In the genomic region with DNA sequence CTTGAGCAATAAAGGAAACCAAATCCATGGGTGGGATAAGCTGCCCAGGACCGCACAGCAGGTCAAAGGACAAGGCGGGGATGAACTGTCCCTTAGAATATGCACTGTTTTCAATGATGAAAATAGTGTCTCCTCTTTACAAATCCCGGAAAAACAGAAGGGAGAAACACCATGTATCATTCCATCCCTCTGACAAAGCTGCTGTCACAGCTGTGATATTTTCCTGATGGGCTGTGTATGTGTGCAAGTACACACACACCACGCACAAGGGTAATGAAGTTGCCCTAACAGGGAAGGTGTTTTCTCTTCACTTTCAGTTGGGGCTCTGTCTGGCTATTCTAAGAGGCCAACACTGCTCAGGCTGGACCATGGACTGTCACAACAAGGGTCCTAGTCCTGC, we compare ENCODE assay signal across 30 cellular contexts.
DNase-seq lines count a peak whose midpoint lies in the region; ATAC-seq, FAIRE-seq and TF ChIP-seq lines count a peak whose summit lies in the region.
"Had no signal": no experiment of that assay in that cellular context is flagged by ENCODE, and none has a peak within 500 bp of the region (broad histone marks: within the 10 kb centered on the region; RNA-seq: fewer than 3 reads in every experiment).

No MANE protein-coding gene starts in this region.

- H3K27me3 ChIP-seq in astrocyte (ENCODE audit: insufficient read depth, low read length) = no peaks in the 10 kb centered on the region
- no peaks in the 10 kb centered on the region for H3K27me3 ChIP-seq in esophagus squamous epithelium
- H3K27me3 ChIP-seq in prostate gland (replicated peaks; ENCODE audit: insufficient read depth) = no peaks in the 10 kb centered on the region
- no peaks in the 10 kb centered on the region for H3K27me3 ChIP-seq in transverse colon
- H3K27me3 ChIP-seq: left lung, thyroid gland had no signal

- TF ChIP-seq CTCF in astrocyte (IDR thresholded peaks at IDR 0.05; ENCODE audit: insufficient read depth, low read depth, low read length) = no peak
- TF ChIP-seq CTCF in esophagus squamous epithelium (IDR thresholded peaks at IDR 0.05) = no peak
- no peak for TF ChIP-seq CTCF in prostate gland (IDR thresholded peaks at IDR 0.05)
- no peak for TF ChIP-seq CTCF in transverse colon (IDR thresholded peaks at IDR 0.05)

- H3K4me3 Mint-ChIP-seq in astrocyte (ENCODE audit: unreplicated experiment) = peak overlapping the region; percentile 60
- H3K4me3 Mint-ChIP-seq: activated CD4-positive, alpha-beta memory T cell treated with anti-CD3 and anti-CD28 coated beads, Interleukin-2, amount 10 ng/mL, durations not matched to agents 7 days and 5 days; CD8-positive, alpha-beta memory T cell; stimulated activated naive B cell treated with anti-CD40 and anti-IgM and Interleukin-4, amounts not matched to agents 10 μg/mL and 1 μg/mL and 100 μg/mL, for 72 hours; T-helper 17 cell had no signal

- no peak for DNase-seq in astrocyte (ENCODE audit: low read depth)
- DNase-seq in esophagus squamous epithelium (lab: John Stamatoyannopoulos, UW) = no peak
- no peak for DNase-seq in prostate gland (ENCODE audit: low spot score)
- no peak for DNase-seq in transverse colon
- DNase-seq in NCI-H187 (lab: John Stamatoyannopoulos, UW) = no peak
- DNase-seq: activated CD4-positive, alpha-beta memory T cell treated with anti-CD3 and anti-CD28 coated beads, Interleukin-2, amount 10 ng/mL, durations not matched to agents 7 days and 5 days; activated CD4-positive, CD25-positive, alpha-beta regulatory T cell treated with anti-CD3 and anti-CD28 coated beads, Interleukin-2, amount 50 U/mL, for 72 hours; activated CD8-positive, alpha-beta memory T cell treated with anti-CD3 and anti-CD28 coated beads, Interleukin-2, amount 50 U/mL, for 4 hours; activated naive CD4-positive, alpha-beta T cell treated with anti-CD3 and anti-CD28 coated beads, Interleukin-2, amount 50 U/mL, for 16 hours; amniotic stem cell; CD8-positive, alpha-beta memory T cell; DMS 273 treated with DMSO at 0.1 percent for 48 hours; effector CD8-positive, alpha-beta T cell; EL; glutamatergic neuron; Karpas-422; NCI-H1417; NCI-H2029 treated with DMSO at 0.1 percent for 48 hours; NCI-H526; PC-3; SK-N-SH; stimulated activated naive B cell treated with anti-CD40 and anti-IgM and Interleukin-4, amounts not matched to agents 10 μg/mL and 1 μg/mL and 100 μg/mL, for 72 hours; T-helper 17 cell; thyroid gland had no signal

- intact Hi-C loops in esophagus squamous epithelium (cut with DNase I) = no loop called here
- intact Hi-C loops in prostate gland (cut with DNase I) = no loop called here
- intact Hi-C loops in transverse colon (cut with DNase I; ENCODE audit: low total_unique reads) = loop anchor here (5.0 kb wide), 1 partner anchor 33 kb away; no protein-coding TSS in a partner anchor

- ATAC-seq in GM21723 (IDR thresholded peaks at IDR 0.05; ENCODE audit: unreplicated experiment) (no peak), GM19035 (IDR thresholded peaks at IDR 0.05; ENCODE audit: unreplicated experiment) (no peak)
- ATAC-seq: left lung; PC-3; stimulated activated naive B cell treated with anti-CD40 and anti-IgM and Interleukin-4, amounts not matched to agents 10 μg/mL and 1 μg/mL and 100 μg/mL, for 72 hours; T-helper 17 cell had no signal

- in situ Hi-C loops in transverse colon (cut with MboI; ENCODE audit: low pct_ligation_motif_present in 1 of 4, low pct_unique_long_range_greater_than_20kb in 1 of 4, low sequenced_read_pairs in 3 of 4) = loop anchor here in 2 of 4 donors (25.0 kb wide), 1 partner anchor 178 kb away; no protein-coding TSS in a partner anchor

- peak overlapping the region; percentile 58 for H3K27ac Mint-ChIP-seq in astrocyte (ENCODE audit: unreplicated experiment)
- H3K27ac Mint-ChIP-seq: activated CD4-positive, alpha-beta memory T cell treated with anti-CD3 and anti-CD28 coated beads, Interleukin-2, amount 10 ng/mL, durations not matched to agents 7 days and 5 days; stimulated activated naive B cell treated with anti-CD40 and anti-IgM and Interleukin-4, amounts not matched to agents 10 μg/mL and 1 μg/mL and 100 μg/mL, for 72 hours; T-helper 17 cell had no signal

- H3K4me1 Mint-ChIP-seq in astrocyte (ENCODE audit: low read depth, unreplicated experiment) = peaks cover 54% of the 10 kb centered on the region

- no peaks in the 10 kb centered on the region for H3K27me3 Mint-ChIP-seq in astrocyte (ENCODE audit: low read depth, unreplicated experiment)
- H3K27me3 Mint-ChIP-seq: activated CD4-positive, alpha-beta memory T cell treated with anti-CD3 and anti-CD28 coated beads, Interleukin-2, amount 10 ng/mL, durations not matched to agents 7 days and 5 days; stimulated activated naive B cell treated with anti-CD40 and anti-IgM and Interleukin-4, amounts not matched to agents 10 μg/mL and 1 μg/mL and 100 μg/mL, for 72 hours; T-helper 17 cell had no signal

- peaks cover 93% of the 10 kb centered on the region for H3K79me2 ChIP-seq in astrocyte (ENCODE audit: insufficient read depth, low read length)

- H4K20me1 ChIP-seq in astrocyte (ENCODE audit: insufficient read depth, low read length) = peaks cover 95% of the 10 kb centered on the region

- no peak for FAIRE-seq in astrocyte (lab: Jason Lieb, UNC)
- FAIRE-seq: GM18507, H54 had no signal

- H3K9me3 ChIP-seq in astrocyte (ENCODE audit: insufficient read depth, low read depth, low read length) (no peaks in the 10 kb centered on the region), esophagus squamous epithelium (no peaks in the 10 kb centered on the region), prostate gland (no peaks in the 10 kb centered on the region), transverse colon (no peaks in the 10 kb centered on the region)
- H3K9me3 ChIP-seq: left lung, SK-N-SH, thyroid gland had no signal

- peaks cover 81% of the 10 kb centered on the region for H3K36me3 ChIP-seq in astrocyte (ENCODE audit: insufficient read depth, low read length)
- H3K36me3 ChIP-seq in esophagus squamous epithelium = peaks cover 5 to 70% (median 14%) of the 10 kb centered on the region in 3 donors
- peaks cover 0 to 5% of the 10 kb centered on the region in 2 donors for H3K36me3 ChIP-seq in prostate gland
- H3K36me3 ChIP-seq in transverse colon = peaks cover 0 to 9% (median 0%) of the 10 kb centered on the region in 4 donors

- TF ChIP-seq POLR2A in esophagus squamous epithelium (IDR thresholded peaks at IDR 0.05) (no peak), prostate gland (IDR thresholded peaks at IDR 0.05) (no peak), transverse colon (IDR thresholded peaks at IDR 0.05) (no peak)

- no peak overlapping the region for H3K4me2 ChIP-seq in astrocyte (ENCODE audit: low read length)
- H3K4me2 ChIP-seq: SK-N-SH had no signal

- no peak overlapping the region for H2AFZ ChIP-seq in astrocyte (ENCODE audit: low read depth, low read length)

- no peaks in the 10 kb centered on the region for H3K9me3 Mint-ChIP-seq in astrocyte (ENCODE audit: unreplicated experiment)
- H3K9me3 Mint-ChIP-seq: activated CD4-positive, alpha-beta memory T cell treated with anti-CD3 and anti-CD28 coated beads, Interleukin-2, amount 10 ng/mL, durations not matched to agents 7 days and 5 days; CD8-positive, alpha-beta memory T cell had no signal

- H3K4me1 ChIP-seq in astrocyte (ENCODE audit: insufficient read depth, low read length) (peaks cover 13% of the 10 kb centered on the region), esophagus squamous epithelium (peaks cover 0 to 19% (median 4%) of the 10 kb centered on the region in 3 donors), prostate gland (replicated peaks) (no peaks in the 10 kb centered on the region), transverse colon (peaks cover 0 to 18% (median 5%) of the 10 kb centered on the region in 4 donors)
- H3K4me1 ChIP-seq: thyroid gland had no signal

- peaks cover 59% of the 10 kb centered on the region for H3K36me3 Mint-ChIP-seq in astrocyte (ENCODE audit: low read depth, unreplicated experiment)
- H3K36me3 Mint-ChIP-seq: stimulated activated naive B cell treated with anti-CD40 and anti-IgM and Interleukin-4, amounts not matched to agents 10 μg/mL and 1 μg/mL and 100 μg/mL, for 72 hours had no signal

- WGBS in esophagus squamous epithelium, 2 donors = 82% methylated on average over 3 to 4 of the region's 4 CpGs
- 74% methylated on average over 4 of the region's 4 CpGs for WGBS in prostate gland
- WGBS in transverse colon (ENCODE audit: low coverage in 1 of 2), 2 donors = 75 to 100% methylated on average over 2 to 4 of the region's 4 CpGs

- H3K4me3 ChIP-seq in astrocyte (ENCODE audit: insufficient read depth, low read depth, low read length) = no peak overlapping the region
- H3K4me3 ChIP-seq in esophagus squamous epithelium = no peak overlapping the region
- no peak overlapping the region for H3K4me3 ChIP-seq in prostate gland
- no peak overlapping the region for H3K4me3 ChIP-seq in transverse colon
- H3K4me3 ChIP-seq: left lung, skin epidermis, thyroid gland had no signal

- TF ChIP-seq EP300 in transverse colon (IDR thresholded peaks at IDR 0.05; ENCODE audit: low read depth) = no peak

- peak overlapping the region; percentile 17 for H3K27ac ChIP-seq in astrocyte (ENCODE audit: low read depth, low read length)
- H3K27ac ChIP-seq in esophagus squamous epithelium = peak overlapping the region in 3 of 4 donors; percentile 54 to 69 (median 57)
- peak overlapping the region; percentile 55 to 56 for H3K27ac ChIP-seq in prostate gland
- H3K27ac ChIP-seq in transverse colon = peak overlapping the region; percentile 48 to 99 (median 60)
- H3K27ac ChIP-seq: left lung, thyroid gland had no signal

- peak overlapping the region; percentile 17 for H3K9ac ChIP-seq in astrocyte (ENCODE audit: low read length)
- H3K9ac ChIP-seq: SK-N-SH had no signal
